ENCODE assay signal across 18 cellular contexts in genomic region chr18:61822879-61823278, GRCh38.
DNase-seq lines count a peak whose midpoint lies in the region; ATAC-seq, FAIRE-seq and TF ChIP-seq lines count a peak whose summit lies in the region.
"Had no signal": no experiment of that assay in that cellular context is flagged by ENCODE, and none has a peak within 500 bp of the region (broad histone marks: within the 10 kb centered on the region; RNA-seq: fewer than 3 reads in every experiment).

No MANE protein-coding gene starts in this region.

- DNase-seq in NCI-H82 (lab: John Stamatoyannopoulos, UW) (peak; percentile 33), NCI-H82 treated with DMSO at 0.1 percent for 48 hours (lab: John Stamatoyannopoulos, UW; ENCODE audit: unreplicated experiment) (no peak), SHP77 treated with DMSO at 0.1 percent for 48 hours (lab: John Stamatoyannopoulos, UW) (peak; percentile 78), HepG2 (ENCODE audit: low spot score) (no peak), RPMI8226 (no peak), NCI-H146 treated with DMSO at 0.1 percent for 48 hours (lab: John Stamatoyannopoulos, UW; ENCODE audit: unreplicated experiment) (no peak), adrenal gland (no peak)
- DNase-seq: 8988T; AML-193; Caco-2; CD8-positive, alpha-beta memory T cell; DMS79; HCEC 1CT; HFFc6 had no signal

- POLR2A ChIA-PET in HepG2 (lab: Yijun Ruan, JAX), result no interaction called here

- H3K36me3 ChIP-seq in HepG2 (replicated peaks in 1 of 2; ENCODE audit: control insufficient read depth in 1 of 2, insufficient read depth in 2 of 2, low read length in 2 of 2) (no peaks in the 10 kb centered on the region), adrenal gland (replicated peaks in 1 of 2) (no peaks in the 10 kb centered on the region)
- H3K36me3 ChIP-seq: BLaER1 had no signal

- no peak overlapping the region for H3K4me2 ChIP-seq in HepG2 (ENCODE audit: low read depth, low read length)
- H3K4me2 ChIP-seq: BLaER1 had no signal

- no peak for FAIRE-seq in HepG2 (lab: Jason Lieb, UNC)
- FAIRE-seq: GM12878, GM18507, HTR-8/SVneo had no signal

- H3K4me1 ChIP-seq in HepG2 (ENCODE audit: insufficient read depth, low read length) (no peaks in the 10 kb centered on the region), adrenal gland (replicated peaks in 1 of 2) (no peaks in the 10 kb centered on the region)
- H3K4me1 ChIP-seq: Caco-2 had no signal

- CTCF ChIA-PET in HepG2 (lab: Yijun Ruan, JAX; ENCODE audit: low intra/inter-chr PET ratio, low total read pairs), result no interaction called here

- no peak overlapping the region for H2AFZ ChIP-seq in HepG2 (ENCODE audit: low read length)

- H4K20me1 ChIP-seq in HepG2 (ENCODE audit: insufficient read depth, low read length), result no peaks in the 10 kb centered on the region
- H4K20me1 ChIP-seq: BLaER1 had no signal

- no peak overlapping the region for H3K27ac ChIP-seq in HepG2 (ENCODE audit: extremely low read length, insufficient read depth, low read length)
- H3K27ac ChIP-seq in adrenal gland, result no peak overlapping the region
- H3K27ac ChIP-seq: BLaER1 had no signal

- no peak overlapping the region for H3K9ac ChIP-seq in HepG2 (ENCODE audit: insufficient read depth, low read depth, low read length)
- H3K9ac ChIP-seq: BLaER1 had no signal

- no peaks in the 10 kb centered on the region for H3K9me3 ChIP-seq in HepG2 (ENCODE audit: low read length)
- no peaks in the 10 kb centered on the region for H3K9me3 ChIP-seq in adrenal gland (replicated peaks in 1 of 3)
- H3K9me3 ChIP-seq: BLaER1, Caco-2 had no signal

- in situ Hi-C loops in HepG2 (cut with HindIII; ENCODE audit: extremely low pct_ligation_motif_present, low pct_unique_long_range_greater_than_20kb), result no loop called here

- intact Hi-C loops in HepG2 (cut with micrococcal nuclease; ENCODE audit: unreplicated experiment), result no loop called here
- intact Hi-C loops in adrenal gland (cut with DNase I), result no loop called here

- H3K27me3 ChIP-seq in HepG2 (ENCODE audit: control insufficient read depth in 1 of 2, insufficient read depth in 2 of 2, low read length in 2 of 2), result no peaks in the 10 kb centered on the region; a peak in 1 of 5 replicates
- H3K27me3 ChIP-seq in adrenal gland, result no peaks in the 10 kb centered on the region
- H3K27me3 ChIP-seq: BLaER1 had no signal

- no TSS peak for BruUV-seq in HepG2 (replicated peaks; lab: Mats Ljungman, UMichigan)

- ATAC-seq in HepG2, result no peak
- ATAC-seq: GM12878 had no signal

- no peak for TF ChIP-seq CTCF in HepG2 (CRISPR knock-in tag; IDR thresholded peaks at IDR 0.05)
- no peak for TF ChIP-seq CTCF in adrenal gland (IDR thresholded peaks at IDR 0.05)

- TF ChIP-seq POLR2A in HepG2 (IDR thresholded peaks at IDR 0.05; ENCODE audit: insufficient read depth in 1 of 2, low read depth in 2 of 2, low read length in 2 of 2) (no peak), adrenal gland (IDR thresholded peaks at IDR 0.05) (no peak)

- H3K4me3 ChIP-seq in HepG2 (replicated peaks in 1 of 3; ENCODE audit: insufficient read depth in 1 of 3, low read depth in 2 of 3, low read length in 3 of 3) (no peak overlapping the region), adrenal gland (no peak overlapping the region)
- H3K4me3 ChIP-seq: BLaER1, GM12878 had no signal

- no peak for TF ChIP-seq EP300 in HepG2 (IDR thresholded peaks at IDR 0.05; ENCODE audit: low read depth in 2 of 2, low read length in 2 of 2)
- TF ChIP-seq EP300 in HepG2 (CRISPR knock-in tag; IDR thresholded peaks at IDR 0.05; ENCODE audit: borderline replicate concordance), result no peak

- TF ChIP-seq RAD21 in HepG2 (CRISPR knock-in tag; IDR thresholded peaks at IDR 0.05), result no peak

- no peaks in the 10 kb centered on the region for H3K79me2 ChIP-seq in HepG2 (ENCODE audit: insufficient read depth, low read length)

- WGBS in HepG2 (ENCODE audit: low lambda C conversion rate), result 16% methylated on average over 4 of the region's 4 CpGs
- WGBS in adrenal gland, 4 donors, result 86 to 98% (median 93%) methylated on average over 4 of the region's 4 CpGs

TF ChIP-seq in HepG2, 621 proteins besides CTCF, POLR2A, EP300 and RAD21:
- TF ChIP-seq ZNF343 (CRISPR knock-in tag; IDR thresholded peaks at IDR 0.05), result no peak
- TF ChIP-seq, protein P1, sequence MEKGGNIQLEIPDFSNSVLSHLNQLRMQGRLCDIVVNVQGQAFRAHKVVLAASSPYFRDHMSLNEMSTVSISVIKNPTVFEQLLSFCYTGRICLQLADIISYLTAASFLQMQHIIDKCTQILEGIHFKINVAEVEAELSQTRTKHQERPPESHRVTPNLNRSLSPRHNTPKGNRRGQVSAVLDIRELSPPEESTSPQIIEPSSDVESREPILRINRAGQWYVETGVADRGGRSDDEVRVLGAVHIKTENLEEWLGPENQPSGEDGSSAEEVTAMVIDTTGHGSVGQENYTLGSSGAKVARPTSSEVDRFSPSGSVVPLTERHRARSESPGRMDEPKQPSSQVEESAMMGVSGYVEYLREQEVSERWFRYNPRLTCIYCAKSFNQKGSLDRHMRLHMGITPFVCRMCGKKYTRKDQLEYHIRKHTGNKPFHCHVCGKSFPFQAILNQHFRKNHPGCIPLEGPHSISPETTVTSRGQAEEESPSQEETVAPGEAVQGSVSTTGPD (CRISPR knock-in tag; IDR thresholded peaks at IDR 0.05), result no peak
- TF ChIP-seq RFX5 (IDR thresholded peaks at IDR 0.05; ENCODE audit: low read depth, low read length), result peak; percentile 71; the same call in 1 of the 2 replicates
- TF ChIP-seq KLF16 (CRISPR knock-in tag; IDR thresholded peaks at IDR 0.05), result no peak
- no peak for TF ChIP-seq MEF2D (CRISPR knock-in tag; IDR thresholded peaks at IDR 0.05)
- no peak for TF ChIP-seq NONO (IDR thresholded peaks at IDR 0.05)
- no peak for TF ChIP-seq NONO (CRISPR knock-in tag; conservative IDR thresholded peaks at IDR 0.05)
- no peak for TF ChIP-seq MBD4 (IDR thresholded peaks at IDR 0.05; ENCODE audit: borderline replicate concordance, low read length)

Comparison
In these comparisons a context has a peak if more than half of its experiments do, and no peak if none do; other contexts are left out.
1. DNase-seq: peak in NCI-H82 (single experiment) and SHP77 treated with DMSO at 0.1 percent for 48 hours (single experiment); none in NCI-H82 treated with DMSO at 0.1 percent for 48 hours (single experiment), HepG2 (single experiment), RPMI8226 (single experiment), NCI-H146 treated with DMSO at 0.1 percent for 48 hours (single experiment) and adrenal gland (0 of 7).